Comparison of ENCODE assay signal across 9 cellular contexts in the genomic region with DNA sequence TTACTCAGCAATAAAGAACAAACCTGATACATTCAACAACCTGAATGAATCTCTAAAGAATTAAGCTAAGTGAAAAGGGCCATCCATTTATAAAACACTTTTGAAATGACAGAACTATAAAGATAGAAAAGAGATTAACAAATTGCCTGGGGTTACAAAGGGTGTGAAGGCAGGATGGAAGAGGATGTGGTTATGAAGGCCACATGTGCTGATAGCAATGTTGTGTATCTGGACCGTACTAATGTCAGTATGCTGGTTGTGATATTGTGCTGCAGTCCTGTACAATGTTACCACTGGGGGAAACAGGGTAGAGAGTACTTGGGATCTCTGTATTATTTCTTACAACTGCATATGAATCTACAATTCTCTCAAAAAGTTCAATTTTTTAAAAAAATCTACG. TPM values are rescaled to one million over a fixed set of nuclear protein-coding genes. Genes with fewer than 3 reads are reported as not detected.
A peak's percentile ranks its signal among the peaks of the same experiment; 100 is the strongest.
DNase-seq lines count a peak whose midpoint lies in the region; ATAC-seq, FAIRE-seq and TF ChIP-seq lines count a peak whose summit lies in the region.
"Had no signal": no experiment of that assay in that cellular context is flagged by ENCODE, and none has a peak within 500 bp of the region (broad histone marks: within the 10 kb centered on the region; RNA-seq: fewer than 3 reads in every experiment).

No MANE protein-coding gene starts in this region.

- H3K36me3 ChIP-seq in small intestine (ENCODE audit: control insufficient read depth in 2 of 2, insufficient read depth in 2 of 2, low read length in 2 of 2) (no peaks in the 10 kb centered on the region), Peyer's patch (no peaks in the 10 kb centered on the region)

- no peak for FAIRE-seq in small intestine (lab: Jason Lieb, UNC)

- WGBS in small intestine, 3 donors, result 58 to 82% (median 72%) methylated on average over 2 of the region's 2 CpGs

- H3K4me3 Mint-ChIP-seq in activated CD8-positive, alpha-beta memory T cell treated with anti-CD3 and anti-CD28 coated beads, Interleukin-2, amount 10 ng/mL, durations not matched to agents 7 days and 5 days, result peak overlapping the region; percentile 1
- H3K4me3 Mint-ChIP-seq in T-helper 2 cell treated with Interferon-gamma antibody and Interleukin-4, amounts not matched to agents 5 μg/mL and 100 μg/mL, for 36 hours, result peak overlapping the region; percentile 44

- H3K9me3 Mint-ChIP-seq in activated CD8-positive, alpha-beta memory T cell treated with anti-CD3 and anti-CD28 coated beads, Interleukin-2, amount 10 ng/mL, durations not matched to agents 7 days and 5 days (ENCODE audit: low read depth), result no peaks in the 10 kb centered on the region
- H3K9me3 Mint-ChIP-seq in T-helper 2 cell treated with Interferon-gamma antibody and Interleukin-4, amounts not matched to agents 5 μg/mL and 100 μg/mL, for 36 hours, result no peaks in the 10 kb centered on the region

- no peaks in the 10 kb centered on the region for H3K27me3 ChIP-seq in small intestine (ENCODE audit: control insufficient read depth in 2 of 2, insufficient read depth in 2 of 2, low read length in 2 of 2)
- no peaks in the 10 kb centered on the region for H3K27me3 ChIP-seq in Peyer's patch

- H3K4me3 ChIP-seq in small intestine (ENCODE audit: low read depth in 1 of 2, low read length in 2 of 2), result no peak overlapping the region
- H3K4me3 ChIP-seq in Peyer's patch, result no peak overlapping the region

- peak; percentile 62 for DNase-seq in activated CD8-positive, alpha-beta memory T cell treated with anti-CD3 and anti-CD28 coated beads, Interleukin-2, amount 10 ng/mL, durations not matched to agents 7 days and 5 days
- DNase-seq in activated CD8-positive, alpha-beta memory T cell treated with anti-CD3 and anti-CD28 coated beads, Interleukin-2, amount 50 U/mL, for 4 hours, result no peak
- no peak for DNase-seq in T-helper 2 cell treated with Interferon-gamma antibody and Interleukin-4, amounts not matched to agents 5 μg/mL and 100 μg/mL, for 36 hours (ENCODE audit: low spot score)
- peak; percentile 10 for DNase-seq in small intestine
- no peak for DNase-seq in sciatic nerve (ENCODE audit: low spot score)
- no peak for DNase-seq in Peyer's patch
- DNase-seq in NAMALWA (ENCODE audit: low spot score), result no peak
- DNase-seq: NCI-H1105 had no signal

- H3K4me1 Mint-ChIP-seq in activated CD8-positive, alpha-beta memory T cell treated with anti-CD3 and anti-CD28 coated beads, Interleukin-2, amount 10 ng/mL, durations not matched to agents 7 days and 5 days, result peaks cover 88% of the 10 kb centered on the region
- peaks cover 83% of the 10 kb centered on the region for H3K4me1 Mint-ChIP-seq in T-helper 2 cell treated with Interferon-gamma antibody and Interleukin-4, amounts not matched to agents 5 μg/mL and 100 μg/mL, for 36 hours (ENCODE audit: low read depth)

- no peaks in the 10 kb centered on the region for H3K9me3 ChIP-seq in small intestine (ENCODE audit: control insufficient read depth, low read depth)
- no peaks in the 10 kb centered on the region for H3K9me3 ChIP-seq in Peyer's patch

- peaks cover 8% of the 10 kb centered on the region for H3K36me3 Mint-ChIP-seq in activated CD8-positive, alpha-beta memory T cell treated with anti-CD3 and anti-CD28 coated beads, Interleukin-2, amount 10 ng/mL, durations not matched to agents 7 days and 5 days
- peaks cover 9% of the 10 kb centered on the region for H3K36me3 Mint-ChIP-seq in T-helper 2 cell treated with Interferon-gamma antibody and Interleukin-4, amounts not matched to agents 5 μg/mL and 100 μg/mL, for 36 hours (ENCODE audit: low read depth)

- H3K27me3 Mint-ChIP-seq in activated CD8-positive, alpha-beta memory T cell treated with anti-CD3 and anti-CD28 coated beads, Interleukin-2, amount 10 ng/mL, durations not matched to agents 7 days and 5 days, result no peaks in the 10 kb centered on the region
- no peaks in the 10 kb centered on the region for H3K27me3 Mint-ChIP-seq in T-helper 2 cell treated with Interferon-gamma antibody and Interleukin-4, amounts not matched to agents 5 μg/mL and 100 μg/mL, for 36 hours (ENCODE audit: low read depth)

- CTCF ChIA-PET in activated CD8-positive, alpha-beta memory T cell treated with anti-CD3 and anti-CD28 coated beads, Interleukin-2, amount 10 ng/mL, durations not matched to agents 7 days and 5 days (lab: Charles Lee), result interaction anchor here (1.6 to 4.9 kb wide), 3 partner anchors 10 to 36 kb away, joined by 7 to 28 read pairs (median 10); a partner anchor contains a TSS

- intact Hi-C loops in sciatic nerve (cut with DNase I), result no loop called here

- no peak for TF ChIP-seq POLR2A in Peyer's patch (IDR thresholded peaks at IDR 0.05)

- no peak for TF ChIP-seq CTCF in Peyer's patch (IDR thresholded peaks at IDR 0.05)

- H3K27ac Mint-ChIP-seq in activated CD8-positive, alpha-beta memory T cell treated with anti-CD3 and anti-CD28 coated beads, Interleukin-2, amount 10 ng/mL, durations not matched to agents 7 days and 5 days, result peak overlapping the region; percentile 41
- H3K27ac Mint-ChIP-seq in T-helper 2 cell treated with Interferon-gamma antibody and Interleukin-4, amounts not matched to agents 5 μg/mL and 100 μg/mL, for 36 hours, result peak overlapping the region; percentile 61

- H3K27ac ChIP-seq in small intestine (ENCODE audit: low read depth in 1 of 2, low read length in 1 of 2) (no peak overlapping the region), Peyer's patch (no peak overlapping the region)

- H3K4me1 ChIP-seq in small intestine (ENCODE audit: control insufficient read depth in 2 of 2, insufficient read depth in 1 of 2, low read depth in 1 of 2, low read length in 1 of 2), result peaks cover 2 to 15% of the 10 kb centered on the region in 2 donors
- H3K4me1 ChIP-seq in Peyer's patch, result peaks cover 0 to 23% (median 9%) of the 10 kb centered on the region in 4 donors

- peak; percentile 76 for ATAC-seq in activated CD8-positive, alpha-beta memory T cell treated with anti-CD3 and anti-CD28 coated beads, Interleukin-2, amount 10 ng/mL, durations not matched to agents 7 days and 5 days
- ATAC-seq in HG02973 (IDR thresholded peaks at IDR 0.05; ENCODE audit: unreplicated experiment) (peak; percentile 46), sciatic nerve (no peak)

RNA-seq across cellular contexts. Expression of a gene that starts 36.4 kb away (rescaled TPM):
- total RNA-seq in activated CD8-positive, alpha-beta memory T cell treated with anti-CD3 and anti-CD28 coated beads, Interleukin-2, amount 10 ng/mL, durations not matched to agents 7 days and 5 days, result 100 to 1,000 TPM; 113 to 117 TPM
- polyA plus RNA-seq in small intestine, result 10 to 100 TPM in 2 of 3 donors, 1 to 10 TPM in 1; 6.3 to 33.3 (median 11.9) TPM
- total RNA-seq in sciatic nerve (115 TPM), Peyer's patch (100 to 1,000 TPM in 1 of 4 donors, 10 to 100 TPM in 3; 40.3 to 101 (median 78.6) TPM)

Comparison
In these comparisons a context has a peak if more than half of its experiments do, and no peak if none do; other contexts are left out.
1. DNase-seq: peak in activated CD8-positive, alpha-beta memory T cell treated with anti-CD3 and anti-CD28 coated beads, Interleukin-2, amount 10 ng/mL, durations not matched to agents 7 days and 5 days (single experiment) and small intestine (single experiment); none in activated CD8-positive, alpha-beta memory T cell treated with anti-CD3 and anti-CD28 coated beads, Interleukin-2, amount 50 U/mL, for 4 hours (single experiment), T-helper 2 cell treated with Interferon-gamma antibody and Interleukin-4, amounts not matched to agents 5 μg/mL and 100 μg/mL, for 36 hours (single experiment), sciatic nerve (single experiment), Peyer's patch (0 of 3) and NAMALWA (single experiment).